ENCODE assay signal across 11 cellular contexts in genomic region chr15:59329570-59330350, GRCh38. TPM values are rescaled to one million over a fixed set of nuclear protein-coding genes. Genes with fewer than 3 reads are reported as not detected.
DNase-seq lines count a peak whose midpoint lies in the region; ATAC-seq and TF ChIP-seq lines count a peak whose summit lies in the region.
"Had no signal": no experiment of that assay in that cellular context is flagged by ENCODE, and none has a peak within 500 bp of the region (broad histone marks: within the 10 kb centered on the region; RNA-seq: fewer than 3 reads in every experiment).

No MANE protein-coding gene starts in this region.

- peak; percentile 85 for ATAC-seq in left lung
- no peak for ATAC-seq in HG03354 (IDR thresholded peaks at IDR 0.05; ENCODE audit: poor library complexity, severe bottlenecking, unreplicated experiment)

- no peaks in the 10 kb centered on the region for H3K27me3 ChIP-seq in GM23248 (replicated peaks; ENCODE audit: insufficient read depth)
- no peaks in the 10 kb centered on the region for H3K27me3 ChIP-seq in left lung
- no peaks in the 10 kb centered on the region for H3K27me3 ChIP-seq in tibial artery
- H3K27me3 ChIP-seq in CD4-positive, alpha-beta memory T cell (ENCODE audit: insufficient read depth, low read length) = no peaks in the 10 kb centered on the region
- H3K27me3 ChIP-seq: suprapubic skin had no signal

- H3K9ac ChIP-seq in GM23248 = peak overlapping the region; percentile 42

- in situ Hi-C loops in GM23248 (cut with MboI) = no loop called here

- H2AFZ ChIP-seq in GM23248 = no peak overlapping the region

- peak overlapping the region; percentile 69 for H3K4me2 ChIP-seq in GM23248 (ENCODE audit: unreplicated experiment)

- POLR2A ChIA-PET in CD4-positive, alpha-beta memory T cell (lab: Charles Lee; ENCODE audit: partially characterized antibody) = no interaction called here

- H3K9me3 Mint-ChIP-seq in CD4-positive, alpha-beta memory T cell = peaks cover 0 to 2% (median 0%) of the 10 kb centered on the region in 8 donors

- H3K27ac ChIP-seq in GM23248 (peak overlapping the region; percentile 80), left lung (peak overlapping the region in 1 of 2 donors; percentile 50), tibial artery (peak overlapping the region; percentile 7 to 25)
- no peak overlapping the region for H3K27ac ChIP-seq in CD4-positive, alpha-beta memory T cell (ENCODE audit: low read depth, low read length)
- H3K27ac ChIP-seq: SK-N-MC, suprapubic skin had no signal

- H3K36me3 ChIP-seq in GM23248 (ENCODE audit: low read depth) (0 out of 2 replicates have a peak, but pooled peaks cover 6% of the 10 kb centered on the region), left lung (no peaks in the 10 kb centered on the region), tibial artery (no peaks in the 10 kb centered on the region)
- H3K36me3 ChIP-seq in CD4-positive, alpha-beta memory T cell (ENCODE audit: insufficient read depth, low read length) = no peaks in the 10 kb centered on the region
- H3K36me3 ChIP-seq: suprapubic skin had no signal

- no peaks in the 10 kb centered on the region for H4K20me1 ChIP-seq in GM23248 (ENCODE audit: insufficient read depth)

- no peak overlapping the region for H3K27ac Mint-ChIP-seq in CD4-positive, alpha-beta memory T cell

- H3K36me3 Mint-ChIP-seq in CD4-positive, alpha-beta memory T cell = no peaks in the 10 kb centered on the region

- CTCF ChIA-PET in CD4-positive, alpha-beta memory T cell (lab: Charles Lee; ENCODE audit: partially characterized antibody) = no interaction called here

- H3K27me3 Mint-ChIP-seq in CD4-positive, alpha-beta memory T cell = peaks cover 0 to 6% of the 10 kb centered on the region in 2 donors

- no peaks in the 10 kb centered on the region for H3K9me2 ChIP-seq in GM23248 (ENCODE audit: insufficient read depth)

- intact Hi-C loops in left lung (cut with DNase I) = no loop called here
- intact Hi-C loops in tibial artery (cut with DNase I; ENCODE audit: low total_unique reads) = no loop called here
- intact Hi-C loops in CD4-positive, alpha-beta memory T cell (cut with micrococcal nuclease) = no loop called here

- no peaks in the 10 kb centered on the region for H3K4me1 Mint-ChIP-seq in CD4-positive, alpha-beta memory T cell

- WGBS in GM23248 (ENCODE audit: low coverage in 1 of 2, low lambda C conversion rate in 2 of 2, missing lambda C conversion rate in 2 of 2), 2 experiments = 11 to 14% methylated on average over 6 of the region's 6 CpGs

- H3K9me3 ChIP-seq in GM23248 (ENCODE audit: low read depth) (no peaks in the 10 kb centered on the region), left lung (no peaks in the 10 kb centered on the region), tibial artery (no peaks in the 10 kb centered on the region)
- H3K9me3 ChIP-seq in CD4-positive, alpha-beta memory T cell (ENCODE audit: control insufficient read depth in 1 of 2, low read length in 2 of 2) = no peaks in the 10 kb centered on the region
- H3K9me3 ChIP-seq: suprapubic skin had no signal

- peaks cover 40% of the 10 kb centered on the region for H3K4me1 ChIP-seq in GM23248 (ENCODE audit: insufficient read depth)
- H3K4me1 ChIP-seq in left lung = peaks cover 16 to 25% of the 10 kb centered on the region in 2 donors
- H3K4me1 ChIP-seq in tibial artery = peaks cover 0 to 67% (median 26%) of the 10 kb centered on the region in 4 donors
- H3K4me1 ChIP-seq in CD4-positive, alpha-beta memory T cell (ENCODE audit: insufficient read depth, low read length) = no peaks in the 10 kb centered on the region

- no peak overlapping the region for H3K4me3 Mint-ChIP-seq in CD4-positive, alpha-beta memory T cell

- TF ChIP-seq CTCF in left lung (IDR thresholded peaks at IDR 0.05) (no peak), tibial artery (IDR thresholded peaks at IDR 0.05) (no peak)

- peak; percentile 90 for DNase-seq in GM23248
- peak; percentile 94 for DNase-seq in amniotic epithelial cell (ENCODE audit: low read depth)
- no peak for DNase-seq in left lung
- peak in 1 of 2 donors; percentile 29 for DNase-seq in tibial artery
- DNase-seq in NCI-H2227 (lab: John Stamatoyannopoulos, UW; ENCODE audit: unreplicated experiment) = no peak
- no peak for DNase-seq in CD4-positive, alpha-beta memory T cell
- DNase-seq: anterior cingulate cortex; stimulated activated CD4-positive, alpha-beta T cell treated with anti-CD3 and anti-CD28 coated beads, Interleukin-2, amount 100 ng/mL, for 24 hours had no signal

- peaks cover 39% of the 10 kb centered on the region for H3F3A ChIP-seq in GM23248 (ENCODE audit: insufficient read depth)

- H3K4me3 ChIP-seq in GM23248 = peak overlapping the region; percentile 45
- H3K4me3 ChIP-seq in left lung = no peak overlapping the region
- no peak overlapping the region for H3K4me3 ChIP-seq in tibial artery
- no peak overlapping the region for H3K4me3 ChIP-seq in CD4-positive, alpha-beta memory T cell (ENCODE audit: low read length in 2 of 2)
- H3K4me3 ChIP-seq: SK-N-MC, suprapubic skin had no signal

- peaks cover 93% of the 10 kb centered on the region for H3K79me2 ChIP-seq in GM23248 (ENCODE audit: insufficient read depth)

RNA-seq across cellular contexts. Expression of gene MYO1E, which starts 42.9 kb away (rescaled TPM):
- 155 and 224 TPM in 2 replicates for total RNA-seq in GM23248 (2014; rRNA removed; shearing (Covaris generic))
- polyA plus RNA-seq in GM23248 (2016; fragmentation: Nextera tagmentation; extraction: Ambion mirVana) = 190 and 201 TPM in 2 replicates
- 100 to 1,000 TPM in 1 of 2 donors, 10 to 100 TPM in 1; 75.7 to 101 TPM for total RNA-seq in left lung
- 1 to 10 TPM; 2.1 to 4.6 TPM for total RNA-seq in CD4-positive, alpha-beta memory T cell
- not detected for polyA plus RNA-seq in CD4-positive, alpha-beta memory T cell

Comparison
In these comparisons a context has a peak if more than half of its experiments do, and no peak if none do; other contexts are left out.
1. DNase-seq: peak in GM23248 (single experiment) and amniotic epithelial cell (single experiment); none in left lung (0 of 2), NCI-H2227 (single experiment) and CD4-positive, alpha-beta memory T cell (0 of 5).
2. RNA of gene MYO1E, which starts 42.9 kb away (total RNA-seq): 155 to 224 TPM in GM23248 and 75.7 to 101 TPM in left lung; 2.1 to 4.6 TPM in CD4-positive, alpha-beta memory T cell; every median in the first group is over 10 times any median in the second.